ENCODE assay signal across 8 cellular contexts in the genomic region with DNA sequence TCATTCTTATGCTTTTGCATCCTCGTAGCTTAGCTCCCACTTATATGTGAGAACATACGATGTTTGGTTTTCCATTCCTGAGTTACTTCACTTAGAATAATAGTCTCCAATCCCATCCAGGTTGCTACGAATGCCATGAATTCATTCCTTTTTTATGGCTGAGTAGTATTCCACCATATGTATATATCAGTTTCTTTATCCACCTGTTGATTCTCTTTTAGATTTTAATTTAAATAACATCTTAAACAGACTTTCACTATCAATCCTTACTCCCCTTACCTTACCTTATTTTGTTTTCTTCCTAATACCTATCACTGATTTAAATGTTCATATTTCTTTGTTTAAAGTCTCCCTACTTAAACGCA. TPM values are rescaled to one million over a fixed set of nuclear protein-coding genes. Genes with fewer than 3 reads are reported as not detected.
DNase-seq lines count a peak whose midpoint lies in the region; ATAC-seq, FAIRE-seq and TF ChIP-seq lines count a peak whose summit lies in the region.

No MANE protein-coding gene starts in this region.

- no peak for ATAC-seq in T-helper 17 cell
- ATAC-seq in GM18868 (IDR thresholded peaks at IDR 0.05; ENCODE audit: unreplicated experiment) = no peak
- no peak for ATAC-seq in HG03196 (IDR thresholded peaks at IDR 0.05; ENCODE audit: unreplicated experiment)

- TF ChIP-seq CTCF in fibroblast of villous mesenchyme (IDR thresholded peaks at IDR 0.05; ENCODE audit: insufficient read depth, low read depth, low read length) = no peak
- no peak for TF ChIP-seq CTCF in GM13976 (IDR thresholded peaks at IDR 0.05; ENCODE audit: borderline replicate concordance, control extremely low read depth, extremely low read depth, insufficient read depth, missing control alignments)

- H3K27ac Mint-ChIP-seq in T-helper 17 cell = peak overlapping the region; percentile 62

- peak; percentile 60 for FAIRE-seq in GM19239 (lab: Jason Lieb, UNC)

- peaks cover 12% of the 10 kb centered on the region for H3K4me1 Mint-ChIP-seq in T-helper 17 cell

- no peaks in the 10 kb centered on the region for H3K36me3 Mint-ChIP-seq in T-helper 17 cell (ENCODE audit: low read depth)

- DNase-seq in GM19239 (ENCODE audit: insufficient read length, low spot score) (no peak), T-helper 17 cell (no peak), fibroblast of villous mesenchyme (ENCODE audit: low read depth) (no peak), skeletal muscle cell (ENCODE audit: low read depth) (no peak), GM13976 (ENCODE audit: low spot score) (no peak), DMS53 treated with DMSO at 0.1 percent for 48 hours (lab: John Stamatoyannopoulos, UW; ENCODE audit: unreplicated experiment) (no peak)

- no peaks in the 10 kb centered on the region for H3K9me3 ChIP-seq in T-helper 17 cell (ENCODE audit: control insufficient read depth, low read length, poor library complexity, severe bottlenecking)

- H3K27me3 Mint-ChIP-seq in T-helper 17 cell = peaks cover 4% of the 10 kb centered on the region

- H3K4me3 ChIP-seq in fibroblast of villous mesenchyme (ENCODE audit: low read depth, low read length) = peak overlapping the region; percentile 74
- peak overlapping the region; percentile 63 for H3K4me3 ChIP-seq in skeletal muscle cell (ENCODE audit: low read depth, low read length)

- peak overlapping the region; percentile 90 for H3K4me3 Mint-ChIP-seq in T-helper 17 cell

- in situ Hi-C loops in GM13976 (cut with MboI; ENCODE audit: low sequenced_read_pairs, unreplicated experiment) = no loop called here

RNA-seq across cellular contexts. Expression of gene FBXW8, which starts 0.5 kb away (rescaled TPM):
- 1 to 10 TPM; 8.6 to 8.7 TPM for total RNA-seq in T-helper 17 cell
- 24.6 and 30.3 TPM in 2 replicates for total RNA-seq in fibroblast of villous mesenchyme

RNA-seq across cellular contexts. Expression of gene HRK, which starts 29.0 kb away (rescaled TPM):
- total RNA-seq in T-helper 17 cell = under 1 TPM in 1 of 2 donors, not detected in 1; 0.30 TPM
- total RNA-seq in fibroblast of villous mesenchyme = under 0.01 TPM in 1 of 2 replicates, not detected in the other
